9 cellular contexts compared by ENCODE assay signal in the genomic region with DNA sequence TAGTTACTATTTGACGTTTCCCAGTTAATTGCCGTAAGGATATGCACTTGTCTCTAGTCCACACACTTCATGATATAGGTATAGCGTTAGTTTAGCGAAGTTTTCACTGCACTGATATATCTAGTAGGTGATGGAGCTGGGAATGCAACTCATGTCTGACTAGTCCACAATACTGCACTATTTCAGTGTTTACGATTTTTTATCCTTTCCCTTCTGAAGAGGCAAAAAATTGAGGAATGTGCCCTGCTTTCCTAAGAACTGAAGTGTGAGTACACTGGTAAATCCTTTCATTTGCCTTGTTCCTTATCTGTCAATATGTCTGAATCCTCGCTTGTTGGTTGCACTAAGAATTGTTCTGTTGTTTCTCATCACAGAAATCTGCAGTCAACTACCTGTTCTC. TPM values are rescaled to one million over a fixed set of nuclear protein-coding genes. Genes with fewer than 3 reads are reported as not detected.
DNase-seq lines count a peak whose midpoint lies in the region; ATAC-seq and TF ChIP-seq lines count a peak whose summit lies in the region.
"Had no signal": no experiment of that assay in that cellular context is flagged by ENCODE, and none has a peak within 500 bp of the region (broad histone marks: within the 10 kb centered on the region; RNA-seq: fewer than 3 reads in every experiment).

No MANE protein-coding gene starts in this region.

- H3K4me1 ChIP-seq in CD8-positive, alpha-beta T cell (ENCODE audit: insufficient read depth, low read length): peaks cover 15% of the 10 kb centered on the region
- H3K4me1 ChIP-seq in NT2/D1 (ENCODE audit: insufficient read depth, insufficient read length) (peaks cover under 1% of the 10 kb centered on the region), endodermal cell (ENCODE audit: control insufficient read depth, insufficient read depth, low read length) (no peaks in the 10 kb centered on the region), neutrophil (ENCODE audit: control insufficient read depth in 1 of 2, insufficient read depth in 1 of 2, low read depth in 1 of 2, low read length in 1 of 2) (peaks cover 12 to 18% of the 10 kb centered on the region in 2 experiments)

- H3K27ac ChIP-seq in CD8-positive, alpha-beta T cell (ENCODE audit: low read depth, low read length): peak overlapping the region; percentile 53
- H3K27ac ChIP-seq in endodermal cell (ENCODE audit: low read depth, low read length): no peak overlapping the region
- peak overlapping the region; percentile 85 for H3K27ac ChIP-seq in neutrophil

- no peak for ATAC-seq in CD8-positive, alpha-beta T cell
- ATAC-seq in HG03520 (IDR thresholded peaks at IDR 0.05; ENCODE audit: unreplicated experiment): no peak

- no peak for TF ChIP-seq CTCF in CD8-positive, alpha-beta T cell (IDR thresholded peaks at IDR 0.05)
- TF ChIP-seq CTCF in endodermal cell (conservative IDR thresholded peaks at IDR 0.05): no peak
- no peak for TF ChIP-seq CTCF in neutrophil (IDR thresholded peaks at IDR 0.05)

- peaks cover 40% of the 10 kb centered on the region for H3K36me3 Mint-ChIP-seq in CD8-positive, alpha-beta T cell
- peaks cover 32% of the 10 kb centered on the region for H3K36me3 Mint-ChIP-seq in endodermal cell (ENCODE audit: low read depth)

- WGBS in endodermal cell (ENCODE audit: insufficient coverage in 1 of 2, insufficient read length in 1 of 2), 2 experiments: 44 to 60% methylated on average over 2 to 5 of the region's 6 CpGs

- peak overlapping the region; percentile 95 for H3K27ac Mint-ChIP-seq in CD8-positive, alpha-beta T cell
- peak overlapping the region; percentile 95 for H3K27ac Mint-ChIP-seq in endodermal cell

- no peaks in the 10 kb centered on the region for H3K9me3 Mint-ChIP-seq in CD8-positive, alpha-beta T cell
- H3K9me3 Mint-ChIP-seq in endodermal cell: peaks cover 43% of the 10 kb centered on the region

- DNase-seq in CD8-positive, alpha-beta T cell: no peak
- DNase-seq in NT2/D1 (ENCODE audit: low read depth, low spot score): no peak
- no peak for DNase-seq in endodermal cell
- DNase-seq in dedifferentiated amniotic fluid mesenchymal stem cell (ENCODE audit: extremely low spot score): no peak
- DNase-seq in T1000 (lab: John Stamatoyannopoulos, UW): no peak
- DNase-seq in stimulated activated CD4-positive, alpha-beta T cell treated with anti-CD3 and anti-CD28 coated beads, Interleukin-4, amount 100 ng/mL, for 1 hour: no peak
- DNase-seq: NCI-H526 had no signal

- H3K4me3 ChIP-seq in CD8-positive, alpha-beta T cell (ENCODE audit: low read depth, low read length): peak overlapping the region; percentile 49
- H3K4me3 ChIP-seq in NT2/D1 (ENCODE audit: insufficient read length, low read depth): peak overlapping the region; percentile 97
- peak overlapping the region; percentile 95 for H3K4me3 ChIP-seq in endodermal cell (ENCODE audit: low read length)
- H3K4me3 ChIP-seq in neutrophil (ENCODE audit: low read depth in 1 of 2, low read length in 1 of 2): peak overlapping the region; percentile 65 to 75

- no peaks in the 10 kb centered on the region for H3K27me3 Mint-ChIP-seq in CD8-positive, alpha-beta T cell (ENCODE audit: low read depth)
- H3K27me3 Mint-ChIP-seq in endodermal cell (ENCODE audit: insufficient read depth): no peaks in the 10 kb centered on the region

- no peaks in the 10 kb centered on the region for H3K9me3 ChIP-seq in CD8-positive, alpha-beta T cell (ENCODE audit: low read length)
- no peaks in the 10 kb centered on the region for H3K9me3 ChIP-seq in NT2/D1 (ENCODE audit: insufficient read depth, low read length)
- H3K9me3 ChIP-seq in endodermal cell (ENCODE audit: control insufficient read depth, low read length): no peaks in the 10 kb centered on the region
- no peaks in the 10 kb centered on the region for H3K9me3 ChIP-seq in neutrophil

- POLR2A ChIA-PET in CD8-positive, alpha-beta T cell (lab: Charles Lee): no interaction called here

- H3K4me1 Mint-ChIP-seq in CD8-positive, alpha-beta T cell (ENCODE audit: low read depth): peaks cover 30% of the 10 kb centered on the region
- H3K4me1 Mint-ChIP-seq in endodermal cell: peaks cover 3% of the 10 kb centered on the region

- intact Hi-C loops in CD8-positive, alpha-beta T cell (cut with DNase I, micrococcal nuclease): loop anchor here in 1 of 2 experiments (1.0 to 5.0 kb wide), 3 partner anchors 14 to 340 kb away; a partner anchor contains a TSS

- H3K4me3 Mint-ChIP-seq in CD8-positive, alpha-beta T cell: peak overlapping the region; percentile 91
- peak overlapping the region; percentile 95 for H3K4me3 Mint-ChIP-seq in endodermal cell

- peak overlapping the region; percentile 99 for H3K9ac ChIP-seq in NT2/D1 (ENCODE audit: insufficient read length, low read depth)
- peak overlapping the region; percentile 87 for H3K9ac ChIP-seq in endodermal cell (ENCODE audit: extremely low read depth, low read length, poor library complexity, severe bottlenecking)

- peaks cover 3% of the 10 kb centered on the region for H3K36me3 ChIP-seq in CD8-positive, alpha-beta T cell (ENCODE audit: insufficient read depth, low read length)
- H3K36me3 ChIP-seq in NT2/D1 (ENCODE audit: insufficient read depth, insufficient read length, low read length) (peaks cover 46% of the 10 kb centered on the region), endodermal cell (ENCODE audit: control insufficient read depth, insufficient read depth, low read length) (peaks cover 28% of the 10 kb centered on the region), neutrophil (no peaks in the 10 kb centered on the region)

- CTCF ChIA-PET in CD8-positive, alpha-beta T cell (lab: Charles Lee): interaction anchor here (2.0 kb wide), 1 partner anchor 10 kb away, joined by 8 read pairs; no protein-coding TSS in a partner anchor

- no peaks in the 10 kb centered on the region for H3K27me3 ChIP-seq in CD8-positive, alpha-beta T cell (ENCODE audit: insufficient read depth, low read length)
- H3K27me3 ChIP-seq in NT2/D1 (ENCODE audit: insufficient read depth, insufficient read length) (no peaks in the 10 kb centered on the region), endodermal cell (ENCODE audit: control insufficient read depth, insufficient read depth, low read length, poor library complexity, severe bottlenecking) (no peaks in the 10 kb centered on the region), neutrophil (no peaks in the 10 kb centered on the region)

RNA-seq across cellular contexts. Expression of a gene that starts 1.0 kb away (rescaled TPM):
- total RNA-seq in CD8-positive, alpha-beta T cell: 100 to 1,000 TPM; 308 to 378 TPM
- 100 to 1,000 TPM; 316 to 385 TPM for total RNA-seq in endodermal cell
- 1,950 TPM for polyA plus RNA-seq in endodermal cell (2013, experiment 1 of 2)
- 1,849 TPM for polyA plus RNA-seq in endodermal cell (2013, experiment 2 of 2)

RNA-seq across cellular contexts. Expression of a gene that starts 5.8 kb away (rescaled TPM):
- total RNA-seq in CD8-positive, alpha-beta T cell: 1 to 10 TPM; 1.3 to 1.4 TPM
- total RNA-seq in endodermal cell: 1 to 10 TPM; 2.3 to 3.4 TPM
- 0.43 TPM for polyA plus RNA-seq in endodermal cell (2013, experiment 1 of 2)
- 0.33 TPM for polyA plus RNA-seq in endodermal cell (2013, experiment 2 of 2)

RNA-seq across cellular contexts. Expression of a gene that starts 15.9 kb away (rescaled TPM):
- 10 to 100 TPM; 31.7 to 32.0 TPM for total RNA-seq in CD8-positive, alpha-beta T cell
- 10 to 100 TPM; 33.2 to 35.9 TPM for total RNA-seq in endodermal cell
- 40.6 TPM for polyA plus RNA-seq in endodermal cell (2013, experiment 1 of 2)
- polyA plus RNA-seq in endodermal cell (2013, experiment 2 of 2): 31.9 TPM

RNA-seq across cellular contexts. Expression of a gene that starts 16.2 kb away (rescaled TPM):
- total RNA-seq in CD8-positive, alpha-beta T cell: 10 to 100 TPM; 43.2 to 47.3 TPM
- total RNA-seq in endodermal cell: 10 to 100 TPM; 75.2 to 80.7 TPM
- 68.0 TPM for polyA plus RNA-seq in endodermal cell (2013, experiment 1 of 2)
- polyA plus RNA-seq in endodermal cell (2013, experiment 2 of 2): 67.6 TPM

RNA-seq across cellular contexts. Expression of a gene that starts 43.3 kb away (rescaled TPM):
- 1 to 10 TPM; 7.0 to 8.1 TPM for total RNA-seq in CD8-positive, alpha-beta T cell
- 10 to 100 TPM; 18.5 to 20.7 TPM for total RNA-seq in endodermal cell
- 14.6 TPM for polyA plus RNA-seq in endodermal cell (2013, experiment 1 of 2)
- 12.5 TPM for polyA plus RNA-seq in endodermal cell (2013, experiment 2 of 2)
